Comparison of ENCODE assay signal across 8 cellular contexts in the genomic region with DNA sequence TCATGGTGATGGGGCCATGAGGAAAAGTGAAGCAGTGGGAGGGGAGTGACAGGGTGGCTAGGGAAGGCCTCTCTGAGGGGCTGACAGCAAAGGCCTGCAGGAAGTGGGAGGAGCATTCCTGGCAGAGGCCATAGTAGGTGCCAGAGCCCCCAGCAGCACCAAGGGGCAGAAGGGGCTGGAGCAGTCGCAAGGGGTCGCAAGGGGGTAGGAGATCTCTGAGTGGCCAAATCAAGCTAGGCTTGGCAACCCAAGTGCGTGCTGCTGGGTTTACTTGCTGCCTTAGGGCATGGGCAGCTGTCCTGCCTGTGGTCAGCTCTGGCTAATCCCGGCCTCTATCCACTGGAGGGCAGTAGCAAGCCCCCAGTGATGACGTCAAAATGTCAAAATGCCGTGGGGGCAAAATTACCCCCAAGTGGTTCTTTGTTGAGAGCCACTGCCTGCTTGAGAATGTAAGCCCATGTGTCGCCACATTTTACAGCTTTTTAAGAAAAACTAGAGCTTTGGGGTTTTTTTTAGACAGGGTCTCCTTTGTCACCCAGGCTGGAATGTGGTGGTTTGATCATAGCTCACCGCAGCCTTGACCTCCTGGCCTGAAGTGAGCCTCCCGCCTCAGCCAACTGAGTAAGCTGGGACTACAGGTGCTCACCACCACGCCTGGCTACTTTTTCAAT. TPM values are rescaled to one million over a fixed set of nuclear protein-coding genes. Genes with fewer than 3 reads are reported as not detected.
DNase-seq lines count a peak whose midpoint lies in the region; ATAC-seq lines count a peak whose summit lies in the region.

No MANE protein-coding gene starts in this region.

- peak; percentile 11 to 38 (median 16) for DNase-seq in NCI-H1417 (lab: John Stamatoyannopoulos, UW)
- DNase-seq in NCI-H1417 treated with DMSO at 0.1 percent for 48 hours (lab: John Stamatoyannopoulos, UW): no peak
- DNase-seq in NCI-H226: peak; percentile 62
- no peak for DNase-seq in central memory CD8-positive, alpha-beta T cell (ENCODE audit: low spot score in 2 of 2)
- DNase-seq in medulla oblongata (ENCODE audit: extremely low spot score): peak; percentile 8
- no peak for DNase-seq in cerebellum (ENCODE audit: low spot score)
- DNase-seq in NCI-H1048 (lab: John Stamatoyannopoulos, UW): no peak

- ATAC-seq in central memory CD8-positive, alpha-beta T cell (replicated peaks; ENCODE audit: extremely low read depth, poor library complexity, severe bottlenecking): no peak
- ATAC-seq in HG03342 (IDR thresholded peaks at IDR 0.05; ENCODE audit: unreplicated experiment): no peak

- H3K36me3 Mint-ChIP-seq in central memory CD8-positive, alpha-beta T cell (ENCODE audit: insufficient read depth): peaks cover 72% of the 10 kb centered on the region

- H3K27me3 Mint-ChIP-seq in central memory CD8-positive, alpha-beta T cell: no peaks in the 10 kb centered on the region

- no peaks in the 10 kb centered on the region for H3K9me3 Mint-ChIP-seq in central memory CD8-positive, alpha-beta T cell

- H3K4me1 Mint-ChIP-seq in central memory CD8-positive, alpha-beta T cell: peaks cover 41% of the 10 kb centered on the region

- no peak overlapping the region for H3K4me3 Mint-ChIP-seq in central memory CD8-positive, alpha-beta T cell

- peak overlapping the region; percentile 96 for H3K27ac Mint-ChIP-seq in central memory CD8-positive, alpha-beta T cell (ENCODE audit: low read depth)

RNA-seq across cellular contexts. Expression of gene CCDC97, which starts 11.8 kb away (rescaled TPM):
- 8.3 TPM for total RNA-seq in cerebellum

RNA-seq across cellular contexts. Expression of gene TGFB1, which starts 32.0 kb away (rescaled TPM):
- total RNA-seq in cerebellum: 1.7 TPM

RNA-seq across cellular contexts. Expression of gene B9D2, which starts 42.2 kb away (rescaled TPM):
- total RNA-seq in cerebellum: 2.4 TPM

RNA-seq across cellular contexts. Expression of gene TMEM91, which starts 54.6 kb away (rescaled TPM):
- total RNA-seq in cerebellum: 5.6 TPM

RNA-seq across cellular contexts. Expression of gene HNRNPUL1, which starts 57.6 kb away (rescaled TPM):
- 77.0 TPM for total RNA-seq in cerebellum

Comparison
In these comparisons a context has a peak if more than half of its experiments do, and no peak if none do; other contexts are left out.
1. DNase-seq: peak in NCI-H1417 (3 of 3), NCI-H226 (single experiment) and medulla oblongata (single experiment); none in NCI-H1417 treated with DMSO at 0.1 percent for 48 hours (single experiment), central memory CD8-positive, alpha-beta T cell (0 of 2), cerebellum (single experiment) and NCI-H1048 (single experiment).